ENCODE assay signal across 34 cellular contexts in genomic region chr6:106862858-106863257, GRCh38.
"Had no signal": no experiment of that assay in that cellular context is flagged by ENCODE, and none has a peak within 500 bp of the region (broad histone marks: within the 10 kb centered on the region; RNA-seq: fewer than 3 reads in every experiment).

No MANE protein-coding gene starts in this region.

- ATAC-seq: activated naive CD4-positive, alpha-beta T cell treated with anti-CD3 and anti-CD28 coated beads, Interleukin-2, amount 50 U/mL, for 72 hours; activated naive CD8-positive, alpha-beta T cell treated with anti-CD3 and anti-CD28 coated beads, Interleukin-2, amount 50 U/mL, for 24 hours; activated T-cell treated with anti-CD3 and anti-CD28 coated beads, Interleukin-2, amount 50 U/mL, for 4 hours; activated T-cell treated with anti-CD3 and anti-CD28 coated beads, Interleukin-2, amount 50 U/mL, for 72 hours; activated T-helper 17 cell treated with anti-CD3 and anti-CD28 coated beads, Interleukin-2, amount 50 U/mL, for 72 hours; body of pancreas had no signal

- H3K27me3 ChIP-seq: adrenal gland, ascending aorta, body of pancreas, brain microvascular endothelial cell, breast epithelium, cardiac muscle cell had no signal

- H3K36me3 ChIP-seq: adrenal gland, ascending aorta, brain microvascular endothelial cell, breast epithelium, cardiac muscle cell had no signal

- H3K4me3 ChIP-seq: adrenal gland, ascending aorta, body of pancreas, breast epithelium, cardiac muscle cell had no signal

- DNase-seq: activated effector memory CD4-positive, alpha-beta T cell treated with anti-CD3 and anti-CD28 coated beads, Interleukin-2, amount 50 U/mL, for 16 hours; activated effector memory CD4-positive, alpha-beta T cell treated with Interleukin-2 at 50 U/mL for 16 hours; activated gamma-delta T cell; activated gamma-delta T cell treated with Interleukin-2 at 50 U/mL for 16 hours; activated naive CD4-positive, alpha-beta T cell; activated naive CD4-positive, alpha-beta T cell treated with anti-CD3 and anti-CD28 coated beads for 36 hours; activated naive CD4-positive, alpha-beta T cell treated with anti-CD3 and anti-CD28 coated beads, Interleukin-2, amount 10 ng/mL, durations not matched to agents 7 days and 5 days; activated naive CD4-positive, alpha-beta T cell treated with anti-CD3 and anti-CD28 coated beads, Interleukin-2, amount 50 U/mL, for 16 hours; activated naive CD4-positive, alpha-beta T cell treated with Interleukin-2 at 50 U/mL for 16 hours; activated naive CD8-positive, alpha-beta T cell treated with anti-CD3 and anti-CD28 coated beads for 36 hours; activated naive CD8-positive, alpha-beta T cell treated with anti-CD3 and anti-CD28 coated beads, Interleukin-2, amount 10 ng/mL, durations not matched to agents 7 days and 5 days; activated naive CD8-positive, alpha-beta T cell treated with anti-CD3 and anti-CD28 coated beads, Interleukin-2, amount 50 U/mL, for 24 hours; activated T-cell treated with anti-CD3 and anti-CD28 coated beads, Interleukin-2, amount 50 U/mL, for 1 hour; activated T-cell treated with anti-CD3 and anti-CD28 coated beads, Interleukin-2, amount 50 U/mL, for 24 hours; activated T-cell treated with anti-CD3 and anti-CD28 coated beads, Interleukin-2, amount 50 U/mL, for 4 hours; activated T-cell treated with anti-CD3 and anti-CD28 coated beads, Interleukin-2, amount 50 U/mL, for 48 hours; activated T-cell treated with anti-CD3 and anti-CD28 coated beads, Interleukin-2, amount 50 U/mL, for 72 hours; adrenal gland; amniotic stem cell; amygdala; anterior cingulate cortex; aorta; body of pancreas; brain microvascular endothelial cell; caudate nucleus; central memory CD4-positive, alpha-beta T cell; cerebellar nuclear complex had no signal

- H3K27ac ChIP-seq: adrenal gland, ascending aorta, body of pancreas, brain microvascular endothelial cell, breast epithelium, cardiac muscle cell had no signal

- H3K9me3 ChIP-seq: adrenal gland, ascending aorta, body of pancreas had no signal

- FAIRE-seq: astrocyte, bronchial epithelial cell had no signal

- H3K4me1 ChIP-seq: adrenal gland, ascending aorta, body of pancreas, breast epithelium had no signal
